In genomic region chr16:72810480-72810879, GRCh38 we compare ENCODE assay signal across 10 cellular contexts.
"Had no signal": no experiment of that assay in that cellular context is flagged by ENCODE, and none has a peak within 500 bp of the region (broad histone marks: within the 10 kb centered on the region; RNA-seq: fewer than 3 reads in every experiment).

No MANE protein-coding gene starts in this region.

- H3K4me3 ChIP-seq: GM23248, HAP-1 had no signal

- H3K9ac ChIP-seq: GM23248 had no signal

- H3K4me1 ChIP-seq: HAP-1 had no signal

- FAIRE-seq: H1, H54 had no signal

- H2AFZ ChIP-seq: GM23248 had no signal

- H3K27ac ChIP-seq: GM23248 had no signal

- DNase-seq: GM23248, GOT3, H7, H9, HCEC 1CT, HFFc6 had no signal

- ATAC-seq: HCT116 had no signal

- H3K9me3 Mint-ChIP-seq: H9, HFFc6 had no signal

- H3K4me3 Mint-ChIP-seq: H9, HFFc6 had no signal

- H3K27ac Mint-ChIP-seq: H9, HFFc6 had no signal

- H3K9me3 ChIP-seq: HAP-1 had no signal
